In genomic region chr17:36390943-36391645, GRCh38 we compare ENCODE assay signal across 6 cellular contexts. TPM values are rescaled to one million over a fixed set of nuclear protein-coding genes. Genes with fewer than 3 reads are reported as not detected.
"Had no signal": no experiment of that assay in that cellular context is flagged by ENCODE, and none has a peak within 500 bp of the region (broad histone marks: within the 10 kb centered on the region; RNA-seq: fewer than 3 reads in every experiment).

No MANE protein-coding gene starts in this region.

RNA-seq across cellular contexts. Expression of gene TBC1D3H, which starts 2.9 kb away (rescaled TPM):
- total RNA-seq: K562, M059J, PC-3, Peyer's patch, SJCRH30, SK-MEL-5 had no signal
